Comparison of ENCODE assay signal across 9 cellular contexts in genomic region chr2:18413794-18414396, GRCh38.
DNase-seq lines count a peak whose midpoint lies in the region; ATAC-seq and TF ChIP-seq lines count a peak whose summit lies in the region.
"Had no signal": no experiment of that assay in that cellular context is flagged by ENCODE, and none has a peak within 500 bp of the region (broad histone marks: within the 10 kb centered on the region; RNA-seq: fewer than 3 reads in every experiment).

No MANE protein-coding gene starts in this region.

- H3K27ac ChIP-seq in lower lobe of right lung (no peak overlapping the region), WERI-Rb-1 (no peak overlapping the region)
- H3K27ac ChIP-seq: thyroid gland had no signal

- H3K36me3 ChIP-seq in MG63 (no peaks in the 10 kb centered on the region), lower lobe of right lung (no peaks in the 10 kb centered on the region), WERI-Rb-1 (no peaks in the 10 kb centered on the region)
- H3K36me3 ChIP-seq: thyroid gland had no signal

- H3K4me1 ChIP-seq in lower lobe of right lung, result no peaks in the 10 kb centered on the region
- H3K4me1 ChIP-seq: thyroid gland had no signal

- in situ Hi-C loops in ACHN (cut with HindIII; ENCODE audit: low pct_ligation_motif_present, low pct_unique_long_range_greater_than_20kb, low sequenced_read_pairs), result no loop called here

- no peak overlapping the region for H3K4me3 ChIP-seq in MG63
- no peak overlapping the region for H3K4me3 ChIP-seq in lower lobe of right lung
- no peak overlapping the region for H3K4me3 ChIP-seq in WERI-Rb-1 (ENCODE audit: low read depth, low read length)
- H3K4me3 ChIP-seq: thyroid gland had no signal

- no peaks in the 10 kb centered on the region for H3K27me3 ChIP-seq in MG63
- H3K27me3 ChIP-seq in lower lobe of right lung (ENCODE audit: low read depth), result no peaks in the 10 kb centered on the region
- H3K27me3 ChIP-seq in WERI-Rb-1 (ENCODE audit: insufficient read depth, low read depth, severe bottlenecking), result no peaks in the 10 kb centered on the region
- H3K27me3 ChIP-seq: thyroid gland had no signal

- H3K9me3 ChIP-seq in MG63 (no peaks in the 10 kb centered on the region), lower lobe of right lung (no peaks in the 10 kb centered on the region), WERI-Rb-1 (ENCODE audit: severe bottlenecking) (no peaks in the 10 kb centered on the region)
- H3K9me3 ChIP-seq: thyroid gland had no signal

- intact Hi-C loops in lower lobe of right lung (cut with DNase I), result no loop called here

- DNase-seq in ACHN (peak; percentile 79), MG63 (peak; percentile 77), dedifferentiated amniotic fluid mesenchymal stem cell (ENCODE audit: extremely low spot score) (peak; percentile 72), lower lobe of right lung (no peak), DMS79 (lab: John Stamatoyannopoulos, UW) (no peak), WERI-Rb-1 (no peak)
- DNase-seq in effector CD4-positive, alpha-beta T cell, result no peak
- DNase-seq in activated effector memory CD4-positive, alpha-beta T cell treated with anti-CD3 and anti-CD28 coated beads, Interleukin-2, amount 50 U/mL, for 16 hours, result no peak
- DNase-seq: thyroid gland had no signal

- peak; percentile 53 to 57 for ATAC-seq in lower lobe of right lung

- TF ChIP-seq CTCF in lower lobe of right lung (IDR thresholded peaks at IDR 0.05) (no peak), WERI-Rb-1 (IDR thresholded peaks at IDR 0.05; ENCODE audit: low read depth, low read length) (no peak)

Comparison
In these comparisons a context has a peak if more than half of its experiments do, and no peak if none do; other contexts are left out.
1. DNase-seq: peak in ACHN (single experiment), MG63 (single experiment) and dedifferentiated amniotic fluid mesenchymal stem cell (single experiment); none in lower lobe of right lung (single experiment), effector CD4-positive, alpha-beta T cell (single experiment), DMS79 (single experiment), activated effector memory CD4-positive, alpha-beta T cell treated with anti-CD3 and anti-CD28 coated beads, Interleukin-2, amount 50 U/mL, for 16 hours (single experiment) and WERI-Rb-1 (single experiment).